Comparison of ENCODE assay signal across 20 cellular contexts in the genomic region with DNA sequence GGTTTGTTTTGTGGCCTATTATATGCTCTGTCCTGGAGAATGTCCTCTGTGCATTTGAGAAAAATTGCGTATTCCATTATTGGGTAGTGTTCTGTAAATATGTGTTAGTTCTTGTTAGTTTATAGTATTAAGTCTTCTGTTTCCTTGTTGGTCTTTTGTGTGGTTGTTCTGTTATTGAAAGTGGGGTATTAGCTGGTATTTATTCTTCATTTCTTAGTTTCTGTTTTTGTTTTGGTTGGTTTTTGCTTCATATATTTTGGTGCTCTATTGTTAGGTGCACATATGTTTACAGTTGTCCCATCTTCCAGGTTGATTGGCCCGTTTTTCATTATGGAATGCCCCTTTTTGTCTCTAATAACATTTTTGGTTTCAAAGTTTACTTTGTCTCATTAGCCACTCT.
"Had no signal": no experiment of that assay in that cellular context is flagged by ENCODE, and none has a peak within 500 bp of the region (broad histone marks: within the 10 kb centered on the region; RNA-seq: fewer than 3 reads in every experiment).

No MANE protein-coding gene starts in this region.

- H3K4me3 ChIP-seq: dorsolateral prefrontal cortex, hepatocyte, lung, neural progenitor cell, ovary had no signal

- H3K4me3 Mint-ChIP-seq: natural killer cell treated with Interleukin-12 subunit alpha and Interleukin-12 subunit beta and Interleukin-15 and Interleukin-18, amount 100 ng/mL, for 72 hours; neural progenitor cell had no signal

- H3K27me3 ChIP-seq: dorsolateral prefrontal cortex, hepatocyte, neural progenitor cell, ovary had no signal

- DNase-seq: dorsolateral prefrontal cortex; effector CD8-positive, alpha-beta T cell; foreskin melanocyte; head of caudate nucleus; left colon; left ventricle myocardium superior; mesenchymal stem cell; midbrain; nucleus accumbens; ovary; right cardiac atrium; small intestine; stimulated activated CD4-positive, alpha-beta T cell treated with anti-CD3 and anti-CD28 coated beads, Interleukin-12 subunit alpha, Interleukin-12 subunit beta, amount 100 ng/mL, for 4 hours; stimulated activated naive CD4-positive, alpha-beta T cell; trophoblast cell had no signal

- H3K9me3 Mint-ChIP-seq: natural killer cell treated with Interleukin-12 subunit alpha and Interleukin-12 subunit beta and Interleukin-15 and Interleukin-18, amount 100 ng/mL, for 72 hours had no signal

- FAIRE-seq: small intestine had no signal

- H3K4me2 ChIP-seq: hepatocyte, neural progenitor cell had no signal

- H3K4me1 Mint-ChIP-seq: neural progenitor cell had no signal

- H2AFZ ChIP-seq: hepatocyte, neural progenitor cell had no signal

- H3K79me2 ChIP-seq: hepatocyte had no signal

- H3K36me3 ChIP-seq: neural progenitor cell, ovary had no signal

- ATAC-seq: left colon; left ventricle myocardium superior; natural killer cell treated with Interleukin-12 subunit alpha and Interleukin-12 subunit beta and Interleukin-15 and Interleukin-18, amount 100 ng/mL, for 72 hours; right cardiac atrium had no signal

- H3K4me1 ChIP-seq: neural progenitor cell had no signal

- H3K27ac Mint-ChIP-seq: natural killer cell treated with Interleukin-12 subunit alpha and Interleukin-12 subunit beta and Interleukin-15 and Interleukin-18, amount 100 ng/mL, for 72 hours; neural progenitor cell; progenitor cell of endocrine pancreas had no signal

- H3K27ac ChIP-seq: dorsolateral prefrontal cortex, hepatocyte, neural progenitor cell, ovary had no signal

- H3K9ac ChIP-seq: neural progenitor cell had no signal

- H3K27me3 Mint-ChIP-seq: natural killer cell treated with Interleukin-12 subunit alpha and Interleukin-12 subunit beta and Interleukin-15 and Interleukin-18, amount 100 ng/mL, for 72 hours; progenitor cell of endocrine pancreas had no signal

- H3K9me3 ChIP-seq: ovary had no signal
